10 cellular contexts compared by ENCODE assay signal in genomic region chr17:4176803-4177472, GRCh38. TPM values are rescaled to one million over a fixed set of nuclear protein-coding genes. Genes with fewer than 3 reads are reported as not detected.
DNase-seq lines count a peak whose midpoint lies in the region; ATAC-seq and TF ChIP-seq lines count a peak whose summit lies in the region.
"Had no signal": no experiment of that assay in that cellular context is flagged by ENCODE, and none has a peak within 500 bp of the region (broad histone marks: within the 10 kb centered on the region; RNA-seq: fewer than 3 reads in every experiment).

No MANE protein-coding gene starts in this region.

- peak; percentile 35 for ATAC-seq in stimulated activated naive CD8-positive, alpha-beta T cell treated with anti-CD3 and anti-CD28 coated beads, Interleukin-15, Interleukin-2, amounts not matched to agents 100 U/mL and 50 U/mL, for 24 hours

- CTCF ChIA-PET in activated CD4-positive, alpha-beta memory T cell treated with anti-CD3 and anti-CD28 coated beads, Interleukin-2, amount 10 ng/mL, durations not matched to agents 7 days and 5 days (lab: Charles Lee): interaction anchor here (0.7 to 1.8 kb wide), 8 partner anchors 9 to 263 kb away, joined by 3 to 7 read pairs (median 4); no protein-coding TSS in a partner anchor

- H3K4me1 ChIP-seq in mesodermal cell (ENCODE audit: control insufficient read depth, insufficient read depth, low read length, poor library complexity, severe bottlenecking) (peaks cover 4% of the 10 kb centered on the region), right atrium auricular region (no peaks in the 10 kb centered on the region)

- no peaks in the 10 kb centered on the region for H3K9me3 ChIP-seq in mesodermal cell (ENCODE audit: control insufficient read depth, low read length)
- H3K9me3 ChIP-seq in right atrium auricular region: no peaks in the 10 kb centered on the region

- DNase-seq in activated T-cell treated with anti-CD3 and anti-CD28 coated beads, Interleukin-2, amount 50 U/mL, for 24 hours: peak; percentile 55
- DNase-seq in activated T-cell treated with anti-CD3 and anti-CD28 coated beads, Interleukin-2, amount 50 U/mL, for 1 hour: no peak
- no peak for DNase-seq in activated CD4-positive, alpha-beta memory T cell treated with anti-CD3 and anti-CD28 coated beads, Interleukin-2, amount 10 ng/mL, durations not matched to agents 7 days and 5 days
- DNase-seq in stimulated activated naive CD8-positive, alpha-beta T cell treated with anti-CD3 and anti-CD28 coated beads, Interleukin-15, Interleukin-2, amounts not matched to agents 100 U/mL and 50 U/mL, for 24 hours: peak; percentile 39
- DNase-seq in right atrium auricular region (ENCODE audit: low spot score) (no peak), RPMI8226 (no peak), NCI-H1105 treated with DMSO at 0.1 percent for 48 hours (lab: John Stamatoyannopoulos, UW) (no peak)
- DNase-seq: NCI-H1436, NCI-H526 had no signal

- peaks cover 54% of the 10 kb centered on the region for H3K4me1 Mint-ChIP-seq in activated T-cell treated with anti-CD3 and anti-CD28 coated beads, Interleukin-2, amount 50 U/mL, for 24 hours (ENCODE audit: low read depth)
- peaks cover 50% of the 10 kb centered on the region for H3K4me1 Mint-ChIP-seq in activated CD4-positive, alpha-beta memory T cell treated with anti-CD3 and anti-CD28 coated beads, Interleukin-2, amount 10 ng/mL, durations not matched to agents 7 days and 5 days

- TF ChIP-seq CTCF in right atrium auricular region (IDR thresholded peaks at IDR 0.05): no peak

- H3K27me3 Mint-ChIP-seq in activated T-cell treated with anti-CD3 and anti-CD28 coated beads, Interleukin-2, amount 50 U/mL, for 24 hours: no peaks in the 10 kb centered on the region
- no peaks in the 10 kb centered on the region for H3K27me3 Mint-ChIP-seq in activated CD4-positive, alpha-beta memory T cell treated with anti-CD3 and anti-CD28 coated beads, Interleukin-2, amount 10 ng/mL, durations not matched to agents 7 days and 5 days

- peak overlapping the region; percentile 7 for H3K27ac ChIP-seq in mesodermal cell (ENCODE audit: low read depth, low read length, severe bottlenecking)
- no peak overlapping the region for H3K27ac ChIP-seq in right atrium auricular region

- no peaks in the 10 kb centered on the region for H3K9me3 Mint-ChIP-seq in activated T-cell treated with anti-CD3 and anti-CD28 coated beads, Interleukin-2, amount 50 U/mL, for 24 hours
- H3K9me3 Mint-ChIP-seq in activated CD4-positive, alpha-beta memory T cell treated with anti-CD3 and anti-CD28 coated beads, Interleukin-2, amount 10 ng/mL, durations not matched to agents 7 days and 5 days: no peaks in the 10 kb centered on the region

- peak overlapping the region; percentile 53 for H3K4me3 Mint-ChIP-seq in activated T-cell treated with anti-CD3 and anti-CD28 coated beads, Interleukin-2, amount 50 U/mL, for 24 hours
- H3K4me3 Mint-ChIP-seq in activated CD4-positive, alpha-beta memory T cell treated with anti-CD3 and anti-CD28 coated beads, Interleukin-2, amount 10 ng/mL, durations not matched to agents 7 days and 5 days: no peak overlapping the region

- H3K4me3 ChIP-seq in mesodermal cell (ENCODE audit: extremely low read depth, insufficient read depth, low read length, poor library complexity, severe bottlenecking) (no peak overlapping the region), right atrium auricular region (no peak overlapping the region)

- POLR2A ChIA-PET in activated CD4-positive, alpha-beta memory T cell treated with anti-CD3 and anti-CD28 coated beads, Interleukin-2, amount 10 ng/mL, durations not matched to agents 7 days and 5 days (lab: Charles Lee): interaction anchor here (0.6 to 3.8 kb wide), 11 partner anchors 11 to 213 kb away, joined by 3 to 71 read pairs (median 6); partner anchors contain the start of genes ATP2A3, CYB5D2 and ZZEF1

- H3K36me3 ChIP-seq in mesodermal cell (ENCODE audit: control insufficient read depth, insufficient read depth, low read length): peaks cover 92% of the 10 kb centered on the region
- peaks cover 92% of the 10 kb centered on the region for H3K36me3 ChIP-seq in right atrium auricular region

- WGBS in mesodermal cell (ENCODE audit: insufficient coverage in 2 of 2), 2 experiments: 96 to 97% methylated on average over 10 to 12 of the region's 12 CpGs

- peak overlapping the region; percentile 94 for H3K27ac Mint-ChIP-seq in activated T-cell treated with anti-CD3 and anti-CD28 coated beads, Interleukin-2, amount 50 U/mL, for 24 hours
- H3K27ac Mint-ChIP-seq in activated CD4-positive, alpha-beta memory T cell treated with anti-CD3 and anti-CD28 coated beads, Interleukin-2, amount 10 ng/mL, durations not matched to agents 7 days and 5 days: peak overlapping the region; percentile 100

- H3K36me3 Mint-ChIP-seq in activated T-cell treated with anti-CD3 and anti-CD28 coated beads, Interleukin-2, amount 50 U/mL, for 24 hours (ENCODE audit: low read depth): peaks cover 97% of the 10 kb centered on the region
- H3K36me3 Mint-ChIP-seq in activated CD4-positive, alpha-beta memory T cell treated with anti-CD3 and anti-CD28 coated beads, Interleukin-2, amount 10 ng/mL, durations not matched to agents 7 days and 5 days (ENCODE audit: low read depth): peaks cover 82% of the 10 kb centered on the region

- H3K27me3 ChIP-seq in right atrium auricular region: no peaks in the 10 kb centered on the region

RNA-seq across cellular contexts. Expression of gene CYB5D2, which starts 33.9 kb away (rescaled TPM):
- total RNA-seq in activated CD4-positive, alpha-beta memory T cell treated with anti-CD3 and anti-CD28 coated beads, Interleukin-2, amount 10 ng/mL, durations not matched to agents 7 days and 5 days: 1 to 10 TPM; 7.9 to 8.6 TPM
- polyA plus RNA-seq in mesodermal cell (2013, experiment 1 of 2): 13.6 TPM
- 14.9 TPM for polyA plus RNA-seq in mesodermal cell (2013, experiment 2 of 2)
- total RNA-seq in right atrium auricular region: 10 to 100 TPM; 15.4 to 23.9 TPM

RNA-seq across cellular contexts. Expression of gene ZZEF1, which starts 34.1 kb away (rescaled TPM):
- total RNA-seq in activated CD4-positive, alpha-beta memory T cell treated with anti-CD3 and anti-CD28 coated beads, Interleukin-2, amount 10 ng/mL, durations not matched to agents 7 days and 5 days: 10 to 100 TPM; 52.1 to 54.9 TPM
- 15.8 TPM for polyA plus RNA-seq in mesodermal cell (2013, experiment 1 of 2)
- 12.4 TPM for polyA plus RNA-seq in mesodermal cell (2013, experiment 2 of 2)
- 10 to 100 TPM; 31.7 to 33.6 TPM for total RNA-seq in right atrium auricular region

Comparison
In these comparisons a context has a peak if more than half of its experiments do, and no peak if none do; other contexts are left out.
1. DNase-seq: peak in activated T-cell treated with anti-CD3 and anti-CD28 coated beads, Interleukin-2, amount 50 U/mL, for 24 hours (single experiment) and stimulated activated naive CD8-positive, alpha-beta T cell treated with anti-CD3 and anti-CD28 coated beads, Interleukin-15, Interleukin-2, amounts not matched to agents 100 U/mL and 50 U/mL, for 24 hours (single experiment); none in activated T-cell treated with anti-CD3 and anti-CD28 coated beads, Interleukin-2, amount 50 U/mL, for 1 hour (single experiment), activated CD4-positive, alpha-beta memory T cell treated with anti-CD3 and anti-CD28 coated beads, Interleukin-2, amount 10 ng/mL, durations not matched to agents 7 days and 5 days (single experiment), right atrium auricular region (single experiment), RPMI8226 (single experiment) and NCI-H1105 treated with DMSO at 0.1 percent for 48 hours (single experiment).